11 cellular contexts compared by ENCODE assay signal in the genomic region with DNA sequence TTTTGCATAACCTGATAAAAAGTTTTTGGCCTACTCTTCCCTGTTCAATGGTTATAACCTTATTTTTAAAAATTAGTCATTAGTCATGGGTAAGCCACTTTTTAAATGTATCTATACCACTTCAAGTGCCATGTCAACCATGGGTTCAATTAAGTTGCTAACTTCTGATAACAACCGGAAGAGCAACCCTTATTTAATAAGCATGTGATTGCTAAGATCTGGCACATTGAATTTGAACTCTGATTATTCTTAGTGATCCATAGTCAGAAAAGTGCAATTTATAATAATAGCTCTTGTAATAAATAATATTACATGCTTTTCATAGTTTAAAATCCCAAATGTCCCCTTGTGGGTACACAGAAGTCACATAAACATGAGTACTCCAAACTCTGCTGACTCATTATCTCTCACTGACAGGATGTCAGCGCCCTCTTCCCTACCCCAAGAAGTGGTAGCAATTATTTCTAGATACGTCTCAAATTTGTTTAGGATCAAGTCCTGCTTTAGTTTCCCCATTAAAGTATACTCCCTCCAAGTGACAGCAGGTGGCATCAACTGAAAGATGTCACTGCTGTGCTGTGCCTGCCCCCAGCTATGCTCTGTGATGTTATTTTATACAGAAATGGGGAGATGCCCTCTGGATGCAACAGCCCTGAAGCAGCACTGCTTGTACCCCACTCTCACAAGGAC. TPM values are rescaled to one million over a fixed set of nuclear protein-coding genes. Genes with fewer than 3 reads are reported as not detected.
DNase-seq lines count a peak whose midpoint lies in the region; ATAC-seq, FAIRE-seq and TF ChIP-seq lines count a peak whose summit lies in the region.
"Had no signal": no experiment of that assay in that cellular context is flagged by ENCODE, and none has a peak within 500 bp of the region (broad histone marks: within the 10 kb centered on the region; RNA-seq: fewer than 3 reads in every experiment).

No MANE protein-coding gene starts in this region.

- no peaks in the 10 kb centered on the region for H3K36me3 ChIP-seq in stomach

- H3K4me1 ChIP-seq in stomach: no peaks in the 10 kb centered on the region

- H3K27ac ChIP-seq in VCaP (no peak overlapping the region), stomach (no peak overlapping the region)

- DNase-seq in DMS53 treated with DMSO at 0.1 percent for 48 hours (lab: John Stamatoyannopoulos, UW; ENCODE audit: unreplicated experiment) (peak; percentile 34), GM18507 (ENCODE audit: extremely low spot score, insufficient read length, low read depth) (no peak), KBM-7 (peak; percentile 41), midbrain (lab: John Stamatoyannopoulos, UW) (no peak), stomach (no peak)

- TF ChIP-seq POLR2A in GM18505 (IDR thresholded peaks at IDR 0.05; ENCODE audit: borderline replicate concordance, extremely low read depth, insufficient read depth, insufficient read length): no peak
- no peak for TF ChIP-seq POLR2A in stomach (IDR thresholded peaks at IDR 0.05)

- peak; percentile 66 for TF ChIP-seq CTCF in VCaP (conservative IDR thresholded peaks at IDR 0.05)
- no peak for TF ChIP-seq CTCF in stomach (IDR thresholded peaks at IDR 0.05)

- intact Hi-C loops in stomach (cut with DNase I; ENCODE audit: low total_unique reads): no loop called here

- no peaks in the 10 kb centered on the region for H3K27me3 ChIP-seq in stomach

- peak; percentile 55 for FAIRE-seq in GM18507 (lab: Jason Lieb, UNC)
- FAIRE-seq: colon had no signal

- no peak for ATAC-seq in HG02588 (IDR thresholded peaks at IDR 0.05; ENCODE audit: unreplicated experiment)
- no peak for ATAC-seq in GM18505 (IDR thresholded peaks at IDR 0.05; ENCODE audit: unreplicated experiment)

- WGBS in stomach, 5 donors: 61 to 69% (median 66%) methylated on average over 3 of the region's 3 CpGs

- H3K9me3 ChIP-seq in stomach: no peaks in the 10 kb centered on the region

- H3K4me3 ChIP-seq in stomach: no peak overlapping the region

- in situ Hi-C loops in KBM-7 (cut with MboI; ENCODE audit: low pct_unique_long_range_greater_than_20kb, low sequenced_read_pairs): no loop called here

- TF ChIP-seq EP300 in stomach (IDR thresholded peaks at IDR 0.05): no peak

RNA-seq across cellular contexts. Expression of a gene that starts 18.6 kb away (rescaled TPM):
- not detected for total RNA-seq in stomach
- not detected for polyA plus RNA-seq in stomach
- total RNA-seq: myocyte, T-cell had no signal

RNA-seq across cellular contexts. Expression of a gene that starts 36.6 kb away (rescaled TPM):
- total RNA-seq in stomach: 10 to 100 TPM; 12.1 to 79.9 (median 45.5) TPM
- polyA plus RNA-seq in stomach: 100 to 1,000 TPM in 1 of 3 donors, 10 to 100 TPM in 2; 38.1 to 239 (median 80.2) TPM

Comparison
In these comparisons a context has a peak if more than half of its experiments do, and no peak if none do; other contexts are left out.
1. DNase-seq: peak in DMS53 treated with DMSO at 0.1 percent for 48 hours (single experiment) and KBM-7 (single experiment); none in GM18507 (single experiment), midbrain (single experiment) and stomach (single experiment).